In genomic region chr19:45615795-45616708, GRCh38 we compare ENCODE assay signal across 8 cellular contexts. TPM values are rescaled to one million over a fixed set of nuclear protein-coding genes. Genes with fewer than 3 reads are reported as not detected.
DNase-seq lines count a peak whose midpoint lies in the region; ATAC-seq and TF ChIP-seq lines count a peak whose summit lies in the region.

No MANE protein-coding gene starts in this region.

- H3K9ac ChIP-seq in SK-N-MC (ENCODE audit: insufficient read length) = no peak overlapping the region

- H3K9me3 ChIP-seq in SK-N-MC (ENCODE audit: low read depth, low read length) = no peaks in the 10 kb centered on the region

- H3K27ac ChIP-seq in SK-N-MC = peak overlapping the region; percentile 65

- intact Hi-C loops in Right ventricle myocardium superior (cut with DNase I) = no loop called here

- peak; percentile 88 for ATAC-seq in Right ventricle myocardium superior (ENCODE audit: poor library complexity)

- TF ChIP-seq EP300 in Ishikawa (IDR thresholded peaks at IDR 0.05; ENCODE audit: borderline replicate concordance) = no peak

- DNase-seq in EH (ENCODE audit: low read depth) (peak; percentile 91), SK-N-MC (ENCODE audit: low read depth, low spot score) (peak; percentile 76), Right ventricle myocardium superior (peak; percentile 85), pulmonary artery endothelial cell (ENCODE audit: low read depth, low spot score) (peak; percentile 92), DMS79 treated with DMSO at 0.1 percent for 48 hours (lab: John Stamatoyannopoulos, UW) (no peak), NCI-H1694 (lab: John Stamatoyannopoulos, UW) (no peak)
- DNase-seq in activated naive CD4-positive, alpha-beta T cell (lab: John Stamatoyannopoulos, UW) = peak in 3 of 4 experiments; percentile 20 to 48 (median 43)

- peaks cover 4% of the 10 kb centered on the region; the same call in 1 of the 2 replicates for H3K36me3 ChIP-seq in SK-N-MC (ENCODE audit: insufficient read depth, low read length)

- no peak for TF ChIP-seq RAD21 in Ishikawa (IDR thresholded peaks at IDR 0.05; ENCODE audit: low read depth)

- peak overlapping the region; percentile 29; the same call in 1 of the 2 replicates for H3K4me3 ChIP-seq in SK-N-MC

TF ChIP-seq in Ishikawa, 13 proteins besides CTCF, POLR2A, EP300 and RAD21:
- TF ChIP-seq USF1 (IDR thresholded peaks at IDR 0.05) = no peak
- no peak for TF ChIP-seq EGR1 (IDR thresholded peaks at IDR 0.05)
- TF ChIP-seq MAX (IDR thresholded peaks at IDR 0.05) = peak; percentile 67; the same call in 1 of the 2 replicates

RNA-seq across cellular contexts. Expression of gene GPR4, which starts 14.0 kb away (rescaled TPM):
- total RNA-seq in Right ventricle myocardium superior (5.3 TPM), pulmonary artery endothelial cell (4.0 and 5.7 TPM in 2 replicates)

RNA-seq across cellular contexts. Expression of gene EML2, which starts 23.1 kb away (rescaled TPM):
- 30.6 TPM for total RNA-seq in Right ventricle myocardium superior
- 22.2 and 35.6 TPM in 2 replicates for total RNA-seq in pulmonary artery endothelial cell

RNA-seq across cellular contexts. Expression of gene OPA3, which starts 31.4 kb away (rescaled TPM):
- total RNA-seq in Right ventricle myocardium superior = 22.8 TPM
- total RNA-seq in pulmonary artery endothelial cell = 6.0 and 9.7 TPM in 2 replicates

RNA-seq across cellular contexts. Expression of gene GIPR, which starts 52.0 kb away (rescaled TPM):
- total RNA-seq in Right ventricle myocardium superior (3.8 TPM), pulmonary artery endothelial cell (under 0.01 TPM in 1 of 2 replicates, not detected in the other)

Comparison
In these comparisons a context has a peak if more than half of its experiments do, and no peak if none do; other contexts are left out.
1. DNase-seq: peak in EH (single experiment), SK-N-MC (single experiment), activated naive CD4-positive, alpha-beta T cell (3 of 4), Right ventricle myocardium superior (single experiment) and pulmonary artery endothelial cell (single experiment); none in DMS79 treated with DMSO at 0.1 percent for 48 hours (single experiment) and NCI-H1694 (single experiment).